16 cellular contexts compared by ENCODE assay signal in the genomic region with DNA sequence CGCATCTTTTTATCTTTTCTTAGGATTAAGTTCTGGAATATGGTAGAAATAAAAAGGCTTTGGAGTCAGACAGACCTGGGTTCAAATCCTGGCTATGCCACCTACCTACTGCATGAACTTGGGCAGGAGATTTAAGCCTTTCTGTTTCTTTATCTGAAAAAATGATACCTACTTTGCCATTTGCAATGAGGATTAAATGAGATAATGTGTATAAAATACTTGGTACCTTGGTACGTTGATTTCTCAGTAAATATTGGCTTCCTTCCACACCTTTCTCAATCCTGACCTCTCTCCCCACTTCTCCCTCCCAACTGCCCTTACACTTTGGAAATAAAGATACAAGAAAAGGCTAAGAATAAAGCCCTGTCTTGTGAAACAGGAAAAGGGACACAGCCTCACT.
DNase-seq lines count a peak whose midpoint lies in the region; ATAC-seq, FAIRE-seq and TF ChIP-seq lines count a peak whose summit lies in the region.
"Had no signal": no experiment of that assay in that cellular context is flagged by ENCODE, and none has a peak within 500 bp of the region (broad histone marks: within the 10 kb centered on the region; RNA-seq: fewer than 3 reads in every experiment).

No MANE protein-coding gene starts in this region.

- TF ChIP-seq POLR2A in HepG2 (IDR thresholded peaks at IDR 0.05; ENCODE audit: insufficient read depth in 1 of 2, low read depth in 2 of 2, low read length in 2 of 2) = no peak
- no peak for TF ChIP-seq POLR2A in right lobe of liver (IDR thresholded peaks at IDR 0.05)

- no peaks in the 10 kb centered on the region for H3K36me3 ChIP-seq in HepG2 (replicated peaks in 1 of 2; ENCODE audit: control insufficient read depth in 1 of 2, insufficient read depth in 2 of 2, low read length in 2 of 2)
- no peaks in the 10 kb centered on the region for H3K36me3 ChIP-seq in right lobe of liver
- H3K36me3 ChIP-seq: BE2C had no signal

- H3K27ac ChIP-seq in HepG2 (ENCODE audit: extremely low read length, insufficient read depth, low read length) (no peak overlapping the region), right lobe of liver (no peak overlapping the region)
- H3K27ac ChIP-seq: GM23248 had no signal

- no peaks in the 10 kb centered on the region for H3K4me1 ChIP-seq in HepG2 (ENCODE audit: insufficient read depth, low read length)
- H3K4me1 ChIP-seq in right lobe of liver = no peaks in the 10 kb centered on the region
- H3K4me1 ChIP-seq: BE2C had no signal

- FAIRE-seq in HepG2 (lab: Jason Lieb, UNC) = no peak
- FAIRE-seq: A204.1, D721Med, HTR-8/SVneo had no signal

- POLR2A ChIA-PET in HepG2 (lab: Yijun Ruan, JAX) = no interaction called here

- H3K27me3 ChIP-seq in HepG2 (ENCODE audit: control insufficient read depth in 1 of 2, insufficient read depth in 2 of 2, low read length in 2 of 2) (no peaks in the 10 kb centered on the region), right lobe of liver (no peaks in the 10 kb centered on the region)
- H3K27me3 ChIP-seq: BE2C had no signal

- H3K9me3 ChIP-seq in HepG2 (ENCODE audit: low read length) (no peaks in the 10 kb centered on the region), right lobe of liver (no peaks in the 10 kb centered on the region)
- H3K9me3 ChIP-seq: BE2C had no signal

- no peak for TF ChIP-seq RAD21 in HepG2 (CRISPR knock-in tag; IDR thresholded peaks at IDR 0.05)

- H3K9ac ChIP-seq in HepG2 (ENCODE audit: insufficient read depth, low read depth, low read length) = no peak overlapping the region
- H3K9ac ChIP-seq: GM23248 had no signal

- WGBS in HepG2 (ENCODE audit: low lambda C conversion rate) = 1% methylated on average over 2 of the region's 2 CpGs
- 48% methylated on average over 2 of the region's 2 CpGs for WGBS in right lobe of liver (ENCODE audit: insufficient coverage, low coverage, low lambda C conversion rate, missing lambda C conversion rate)

- DNase-seq in HepG2 (ENCODE audit: low spot score) (no peak), right lobe of liver (no peak), Kasumi-1 (lab: John Stamatoyannopoulos, UW) (peak; percentile 4 to 35), SKM-1 treated with dmso at 0.1 percent for 144 hours (lab: John Stamatoyannopoulos, UW; ENCODE audit: unreplicated experiment) (peak; percentile 15)
- DNase-seq in stimulated activated CD4-positive, alpha-beta T cell treated with anti-CD3 and anti-CD28 coated beads, Interleukin-1b, Interleukin-23, amount 100 ng/mL, for 48 hours = no peak
- DNase-seq: BE2C; CD8-positive, alpha-beta T cell; COR-L47; DMS153; GM23248; H7 had no signal

- H3K4me2 ChIP-seq in HepG2 (ENCODE audit: low read depth, low read length) = no peak overlapping the region

- intact Hi-C loops in HepG2 (cut with micrococcal nuclease; ENCODE audit: unreplicated experiment) (no loop called here), right lobe of liver (cut with DNase I) (no loop called here)

- ATAC-seq in HepG2 = no peak
- ATAC-seq in right lobe of liver = no peak
- ATAC-seq in GM18868 (IDR thresholded peaks at IDR 0.05; ENCODE audit: unreplicated experiment) = no peak
- ATAC-seq in GM19452 (IDR thresholded peaks at IDR 0.05; ENCODE audit: unreplicated experiment) = no peak
- ATAC-seq: CD8-positive, alpha-beta T cell had no signal

- no peaks in the 10 kb centered on the region for H4K20me1 ChIP-seq in HepG2 (ENCODE audit: insufficient read depth, low read length)

- no TSS peak for BruUV-seq in HepG2 (replicated peaks; lab: Mats Ljungman, UMichigan)

- no peaks in the 10 kb centered on the region for H3K79me2 ChIP-seq in HepG2 (ENCODE audit: insufficient read depth, low read length)

- H3K4me3 ChIP-seq in HepG2 (replicated peaks in 1 of 3; ENCODE audit: insufficient read depth in 1 of 3, low read depth in 2 of 3, low read length in 3 of 3) = no peak overlapping the region
- H3K4me3 ChIP-seq in right lobe of liver = no peak overlapping the region
- H3K4me3 ChIP-seq: GM23248 had no signal

- in situ Hi-C loops in HepG2 (cut with HindIII; ENCODE audit: extremely low pct_ligation_motif_present, low pct_unique_long_range_greater_than_20kb) = no loop called here

- TF ChIP-seq EP300 in HepG2 (IDR thresholded peaks at IDR 0.05; ENCODE audit: low read depth in 2 of 2, low read length in 2 of 2) = no peak
- no peak for TF ChIP-seq EP300 in HepG2 (CRISPR knock-in tag; IDR thresholded peaks at IDR 0.05; ENCODE audit: borderline replicate concordance)

- no peak overlapping the region for H2AFZ ChIP-seq in HepG2 (ENCODE audit: low read length)
- H2AFZ ChIP-seq: GM23248 had no signal

- CTCF ChIA-PET in HepG2 (lab: Yijun Ruan, JAX; ENCODE audit: low intra/inter-chr PET ratio, low total read pairs) = no interaction called here

- TF ChIP-seq CTCF in HepG2 (CRISPR knock-in tag; IDR thresholded peaks at IDR 0.05) (no peak), right lobe of liver (IDR thresholded peaks at IDR 0.05) (no peak)

TF ChIP-seq in HepG2, 621 proteins besides CTCF, POLR2A, EP300 and RAD21:
- 0 out of 2 replicates have a peak, but pooled peaks have one; percentile 35 for TF ChIP-seq ZNF816 (CRISPR knock-in tag; IDR thresholded peaks at IDR 0.05; ENCODE audit: borderline replicate concordance)
- no peak for TF ChIP-seq ZNF354B (CRISPR knock-in tag; IDR thresholded peaks at IDR 0.05)
- TF ChIP-seq ZMAT5 (CRISPR knock-in tag; IDR thresholded peaks at IDR 0.05; ENCODE audit: borderline replicate concordance, low read depth) = no peak
- TF ChIP-seq, protein P1, sequence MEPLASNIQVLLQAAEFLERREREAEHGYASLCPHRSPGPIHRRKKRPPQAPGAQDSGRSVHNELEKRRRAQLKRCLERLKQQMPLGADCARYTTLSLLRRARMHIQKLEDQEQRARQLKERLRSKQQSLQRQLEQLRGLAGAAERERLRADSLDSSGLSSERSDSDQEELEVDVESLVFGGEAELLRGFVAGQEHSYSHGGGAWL (CRISPR knock-in tag; IDR thresholded peaks at IDR 0.05) = no peak

Comparison
In these comparisons a context has a peak if more than half of its experiments do, and no peak if none do; other contexts are left out.
1. DNase-seq: peak in Kasumi-1 (2 of 2) and SKM-1 treated with dmso at 0.1 percent for 144 hours (single experiment); none in HepG2 (single experiment), right lobe of liver (0 of 3) and stimulated activated CD4-positive, alpha-beta T cell treated with anti-CD3 and anti-CD28 coated beads, Interleukin-1b, Interleukin-23, amount 100 ng/mL, for 48 hours (single experiment).